8 cellular contexts compared by ENCODE assay signal in the genomic region with DNA sequence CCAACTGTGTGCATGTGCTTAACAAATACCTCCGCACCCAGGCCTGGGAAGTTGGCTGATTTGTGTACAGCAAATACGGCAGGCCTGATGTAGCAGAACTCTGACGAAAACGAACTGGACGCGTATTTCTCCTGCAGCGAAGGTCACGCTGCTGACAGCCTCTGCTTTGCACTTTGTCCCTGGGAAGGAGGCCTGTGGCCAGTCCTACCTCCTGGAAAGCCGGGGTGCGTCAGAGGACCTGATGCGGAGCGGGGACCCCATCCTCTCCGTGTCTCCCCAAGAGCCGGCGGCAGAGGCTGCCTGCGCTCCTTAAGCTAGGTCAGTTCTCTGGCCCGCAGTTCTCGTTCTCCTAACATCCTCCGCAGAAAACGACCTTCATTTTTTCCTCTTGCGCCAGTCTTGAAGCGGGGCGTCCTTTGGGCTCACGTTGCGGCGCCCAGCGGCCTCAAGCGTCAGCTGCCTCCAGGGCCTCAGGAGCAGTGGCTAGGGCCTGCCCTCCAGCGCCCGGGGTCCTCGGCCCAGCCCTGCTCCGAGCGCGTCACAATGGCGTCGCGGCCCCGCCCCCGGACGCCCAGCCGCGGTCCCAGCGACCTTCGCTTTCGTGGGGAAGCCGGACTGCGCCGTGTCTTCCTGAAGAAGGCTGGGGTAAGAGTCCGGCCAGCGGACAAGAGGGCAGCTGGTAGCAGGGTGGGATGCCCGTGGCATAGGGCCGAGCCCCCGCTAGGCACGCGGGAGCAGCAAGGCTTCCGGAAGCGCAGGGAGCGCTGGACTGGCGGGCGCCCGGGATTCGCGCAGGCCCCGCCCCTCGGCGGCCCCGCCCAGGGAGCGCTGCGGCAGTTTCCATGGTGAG.
DNase-seq lines count a peak whose midpoint lies in the region; ATAC-seq and FAIRE-seq lines count a peak whose summit lies in the region.

A gene (plus strand): TSS at position 821 of the 850 bp plus-strand sequence. CDS start 38,703 bp downstream, outside the sequence.

- peaks cover 15% of the 10 kb centered on the region for H3K4me1 Mint-ChIP-seq in memory B cell

- ATAC-seq in HG03439 (IDR thresholded peaks at IDR 0.05; ENCODE audit: unreplicated experiment) (peak; percentile 97), memory B cell (ENCODE audit: low read depth) (peak; percentile 83)

- DNase-seq in CD1c-positive myeloid dendritic cell (ENCODE audit: extremely low spot score): peak; percentile 94
- peak; percentile 86 for DNase-seq in GM19239 (ENCODE audit: insufficient read length, low spot score)
- peak; percentile 22 for DNase-seq in NCI-H82 treated with DMSO at 0.1 percent for 48 hours (lab: John Stamatoyannopoulos, UW; ENCODE audit: unreplicated experiment)
- DNase-seq in activated CD8-positive, alpha-beta memory T cell treated with anti-CD3 and anti-CD28 coated beads for 4 hours (ENCODE audit: low read depth in 2 of 2): peak; percentile 65 to 73
- DNase-seq in effector CD8-positive, alpha-beta T cell (lab: John Stamatoyannopoulos, UW): peak; percentile 85
- peak; percentile 93 to 97 for DNase-seq in memory B cell (ENCODE audit: low spot score in 2 of 2)
- peak; percentile 77 for DNase-seq in stimulated activated CD8-positive, alpha-beta memory T cell treated with anti-CD3 and anti-CD28 coated beads, Interleukin-12 subunit alpha, Interleukin-12 subunit beta, amount 100 ng/mL, for 1 hour (ENCODE audit: low read depth)

- no peaks in the 10 kb centered on the region for H3K9me3 Mint-ChIP-seq in memory B cell

- H3K27ac Mint-ChIP-seq in memory B cell: peak within 1 kb of the TSS; percentile 100

- H3K27me3 Mint-ChIP-seq in memory B cell: no peaks in the 10 kb centered on the region

- H3K36me3 Mint-ChIP-seq in memory B cell: peaks cover 2% of the 10 kb centered on the region

- peak; percentile 64 for FAIRE-seq in GM19239 (lab: Jason Lieb, UNC)

- H3K4me3 Mint-ChIP-seq in memory B cell: peak within 1 kb of the TSS; percentile 99

Comparison
In these comparisons a context has a peak if more than half of its experiments do, and no peak if none do; other contexts are left out.
1. Peak in every context shown above with its lines: DNase-seq and ATAC-seq.
2. DNase-seq: peak in every context shown above with its lines; median percentile 95 in memory B cell; 94 in CD1c-positive myeloid dendritic cell; 86 in GM19239; 85 in effector CD8-positive, alpha-beta T cell; 77 in stimulated activated CD8-positive, alpha-beta memory T cell treated with anti-CD3 and anti-CD28 coated beads, Interleukin-12 subunit alpha, Interleukin-12 subunit beta, amount 100 ng/mL, for 1 hour; 69 in activated CD8-positive, alpha-beta memory T cell treated with anti-CD3 and anti-CD28 coated beads for 4 hours; 22 in NCI-H82 treated with DMSO at 0.1 percent for 48 hours.